ENCODE assay signal across 24 cellular contexts in genomic region chr1:81032973-81033425, GRCh38.
DNase-seq lines count a peak whose midpoint lies in the region; TF ChIP-seq lines count a peak whose summit lies in the region.
"Had no signal": no experiment of that assay in that cellular context is flagged by ENCODE, and none has a peak within 500 bp of the region (broad histone marks: within the 10 kb centered on the region; RNA-seq: fewer than 3 reads in every experiment).

No MANE protein-coding gene starts in this region.

- no peak overlapping the region for H3K4me3 ChIP-seq in hepatocyte
- no peak overlapping the region for H3K4me3 ChIP-seq in endodermal cell (ENCODE audit: low read length)
- H3K4me3 ChIP-seq in colonic mucosa, result no peak overlapping the region
- H3K4me3 ChIP-seq: psoas muscle had no signal

- H3K4me1 ChIP-seq in hepatocyte (ENCODE audit: insufficient read depth), result no peaks in the 10 kb centered on the region
- no peaks in the 10 kb centered on the region for H3K4me1 ChIP-seq in endodermal cell (ENCODE audit: control insufficient read depth, insufficient read depth, low read length)
- H3K4me1 ChIP-seq in colonic mucosa, result no peaks in the 10 kb centered on the region
- H3K4me1 ChIP-seq: psoas muscle had no signal

- no peaks in the 10 kb centered on the region for H3K36me3 Mint-ChIP-seq in endodermal cell (ENCODE audit: low read depth)
- H3K36me3 Mint-ChIP-seq: CD8-positive, alpha-beta T cell had no signal

- no peak overlapping the region for H2AFZ ChIP-seq in hepatocyte

- peaks cover 4% of the 10 kb centered on the region for H3K9me3 Mint-ChIP-seq in endodermal cell

- H3K27me3 ChIP-seq in hepatocyte, result no peaks in the 10 kb centered on the region
- no peaks in the 10 kb centered on the region for H3K27me3 ChIP-seq in endodermal cell (ENCODE audit: control insufficient read depth, insufficient read depth, low read length, poor library complexity, severe bottlenecking)
- no peaks in the 10 kb centered on the region for H3K27me3 ChIP-seq in colonic mucosa
- H3K27me3 ChIP-seq: brain microvascular endothelial cell had no signal

- DNase-seq in DMS153 (lab: John Stamatoyannopoulos, UW), result peak; percentile 77
- peak; percentile 79 for DNase-seq in NCI-H1417 treated with DMSO at 0.1 percent for 48 hours (lab: John Stamatoyannopoulos, UW)
- DNase-seq in NCI-H345 treated with DMSO at 0.1 percent for 48 hours (lab: John Stamatoyannopoulos, UW; ENCODE audit: unreplicated experiment), result peak; percentile 59
- no peak for DNase-seq in hepatocyte (ENCODE audit: low spot score)
- DNase-seq in endodermal cell, result no peak
- DNase-seq in NCI-H524 treated with DMSO at 0.1 percent for 48 hours (lab: John Stamatoyannopoulos, UW), result no peak
- no peak for DNase-seq in colonic mucosa
- DNase-seq in stimulated activated naive CD4-positive, alpha-beta T cell treated with Interleukin-2 at 50 U/mL for 16 hours (lab: John Stamatoyannopoulos, UW), result no peak
- DNase-seq: activated CD4-positive, CD25-positive, alpha-beta regulatory T cell treated with anti-CD3 and anti-CD28 coated beads, Interleukin-2, amount 50 U/mL, for 72 hours; activated CD8-positive, alpha-beta T cell treated with anti-CD3 and anti-CD28 coated beads for 36 hours; activated naive CD4-positive, alpha-beta T cell treated with anti-CD3 and anti-CD28 coated beads, Interleukin-2, amount 50 U/mL, for 16 hours; amniotic stem cell; brain microvascular endothelial cell; CD8-positive, alpha-beta T cell; DMS 273 treated with DMSO at 0.1 percent for 48 hours; GOT3; IMR-90; left ventricle myocardium superior; NCI-H1048; psoas muscle; SIG-M5 had no signal

- H3K36me3 ChIP-seq in hepatocyte (replicated peaks; ENCODE audit: insufficient read depth, low read depth) (no peaks in the 10 kb centered on the region), endodermal cell (ENCODE audit: control insufficient read depth, insufficient read depth, low read length) (no peaks in the 10 kb centered on the region), colonic mucosa (no peaks in the 10 kb centered on the region)
- H3K36me3 ChIP-seq: brain microvascular endothelial cell had no signal

- H3K9me2 ChIP-seq in hepatocyte (replicated peaks; ENCODE audit: insufficient read depth), result no peaks in the 10 kb centered on the region

- H3K9ac ChIP-seq in endodermal cell (ENCODE audit: extremely low read depth, low read length, poor library complexity, severe bottlenecking) (no peak overlapping the region), colonic mucosa (ENCODE audit: low read depth in 2 of 2, low read length in 2 of 2) (no peak overlapping the region)

- H3K9me3 ChIP-seq in hepatocyte (ENCODE audit: low read depth) (no peaks in the 10 kb centered on the region), endodermal cell (ENCODE audit: control insufficient read depth, low read length) (no peaks in the 10 kb centered on the region), colonic mucosa (no peaks in the 10 kb centered on the region)
- H3K9me3 ChIP-seq: psoas muscle had no signal

- no peaks in the 10 kb centered on the region for H3K27me3 Mint-ChIP-seq in endodermal cell (ENCODE audit: insufficient read depth)
- H3K27me3 Mint-ChIP-seq: activated CD8-positive, alpha-beta T cell treated with anti-CD3 and anti-CD28 coated beads for 36 hours; activated T-helper 17 cell treated with anti-CD3 and anti-CD28 coated beads, Interleukin-2, amount 50 U/mL, for 72 hours; B cell; stimulated activated naive CD8-positive, alpha-beta T cell treated with anti-CD3 and anti-CD28 coated beads, Interleukin-15, Interleukin-2, amounts not matched to agents 100 ng/mL and 50 ng/mL, for 24 hours had no signal

- WGBS in hepatocyte (ENCODE audit: low lambda C conversion rate, missing lambda C conversion rate), result 75% methylated on average over 5 of the region's 5 CpGs
- WGBS in endodermal cell (ENCODE audit: insufficient coverage in 1 of 2, insufficient read length in 1 of 2), 2 experiments, result 94 to 100% methylated on average over 1 to 5 of the region's 5 CpGs

- no peaks in the 10 kb centered on the region for H3K4me1 Mint-ChIP-seq in endodermal cell
- H3K4me1 Mint-ChIP-seq: activated T-helper 17 cell treated with anti-CD3 and anti-CD28 coated beads, Interleukin-2, amount 50 U/mL, for 72 hours; B cell had no signal

- H3K4me3 Mint-ChIP-seq in endodermal cell, result no peak overlapping the region
- H3K4me3 Mint-ChIP-seq: activated CD8-positive, alpha-beta T cell treated with anti-CD3 and anti-CD28 coated beads for 36 hours; activated T-helper 17 cell treated with anti-CD3 and anti-CD28 coated beads, Interleukin-2, amount 50 U/mL, for 72 hours; B cell; CD8-positive, alpha-beta T cell; stimulated activated naive CD8-positive, alpha-beta T cell treated with anti-CD3 and anti-CD28 coated beads, Interleukin-15, Interleukin-2, amounts not matched to agents 100 ng/mL and 50 ng/mL, for 24 hours had no signal

- H4K20me1 ChIP-seq in hepatocyte (ENCODE audit: insufficient read depth, poor library complexity, severe bottlenecking), result no peaks in the 10 kb centered on the region

- intact Hi-C loops in colonic mucosa (cut with DNase I), result no loop called here

- no peaks in the 10 kb centered on the region for H3K79me2 ChIP-seq in hepatocyte

- H3K27ac ChIP-seq in hepatocyte (peak overlapping the region; percentile 38), endodermal cell (ENCODE audit: low read depth, low read length) (no peak overlapping the region), colonic mucosa (no peak overlapping the region)
- H3K27ac ChIP-seq: brain microvascular endothelial cell, psoas muscle had no signal

- no peak overlapping the region for H3K4me2 ChIP-seq in hepatocyte

- no peak for TF ChIP-seq CTCF in hepatocyte (IDR thresholded peaks at IDR 0.05; ENCODE audit: poor library complexity)
- TF ChIP-seq CTCF in endodermal cell (conservative IDR thresholded peaks at IDR 0.05), result no peak
- no peak for TF ChIP-seq CTCF in colonic mucosa (IDR thresholded peaks at IDR 0.05)

- no peak overlapping the region for H3K27ac Mint-ChIP-seq in endodermal cell
- H3K27ac Mint-ChIP-seq: activated CD8-positive, alpha-beta T cell treated with anti-CD3 and anti-CD28 coated beads for 36 hours; activated T-helper 17 cell treated with anti-CD3 and anti-CD28 coated beads, Interleukin-2, amount 50 U/mL, for 72 hours; B cell; CD8-positive, alpha-beta T cell; stimulated activated naive CD8-positive, alpha-beta T cell treated with anti-CD3 and anti-CD28 coated beads, Interleukin-15, Interleukin-2, amounts not matched to agents 100 ng/mL and 50 ng/mL, for 24 hours had no signal

Comparison
In these comparisons a context has a peak if more than half of its experiments do, and no peak if none do; other contexts are left out.
1. DNase-seq: peak in DMS153 (single experiment), NCI-H1417 treated with DMSO at 0.1 percent for 48 hours (single experiment) and NCI-H345 treated with DMSO at 0.1 percent for 48 hours (single experiment); none in hepatocyte (single experiment), endodermal cell (single experiment), NCI-H524 treated with DMSO at 0.1 percent for 48 hours (single experiment), colonic mucosa (single experiment) and stimulated activated naive CD4-positive, alpha-beta T cell treated with Interleukin-2 at 50 U/mL for 16 hours (single experiment).